Comparison of ENCODE assay signal across 8 cellular contexts in genomic region chr1:84772428-84772943, GRCh38.
A peak's percentile ranks its signal among the peaks of the same experiment; 100 is the strongest.
DNase-seq lines count a peak whose midpoint lies in the region; ATAC-seq, FAIRE-seq and TF ChIP-seq lines count a peak whose summit lies in the region.

No MANE protein-coding gene starts in this region.

- H3K27ac Mint-ChIP-seq in chondrocyte (ENCODE audit: unreplicated experiment) = no peak overlapping the region

- H3K27ac ChIP-seq in A549 (no peak overlapping the region), liver (ENCODE audit: low read depth in 1 of 2, low read length in 2 of 2) (no peak overlapping the region)

- peaks cover 24% of the 10 kb centered on the region for H3K27me3 Mint-ChIP-seq in chondrocyte (ENCODE audit: low read depth)

- no peak for TF ChIP-seq EP300 in A549 (IDR thresholded peaks at IDR 0.05)

- H3K4me1 Mint-ChIP-seq in chondrocyte (ENCODE audit: low read depth) = no peaks in the 10 kb centered on the region

- no peak overlapping the region for H3K9ac ChIP-seq in liver (ENCODE audit: low read depth in 1 of 2, low read length in 2 of 2)

- 2% methylated on average over 6 of the region's 6 CpGs for WGBS in A549 (ENCODE audit: missing lambda C conversion rate)
- WGBS in liver = 16% methylated on average over 6 of the region's 6 CpGs

- no peaks in the 10 kb centered on the region for H3K9me3 Mint-ChIP-seq in chondrocyte (ENCODE audit: low read depth)

- TF ChIP-seq CTCF in A549 (IDR thresholded peaks at IDR 0.05) (peak; percentile 75), chondrocyte (IDR thresholded peaks at IDR 0.05) (peak; percentile 93), liver (IDR thresholded peaks at IDR 0.05; ENCODE audit: low read depth, low read length, missing input control) (peak; percentile 93)

- FAIRE-seq in A549 (lab: Jason Lieb, UNC) = no peak

- no peaks in the 10 kb centered on the region for H3K36me3 ChIP-seq in liver (ENCODE audit: control insufficient read depth in 4 of 4, insufficient read depth in 3 of 4, low read depth in 1 of 4, low read length in 3 of 4)

- H3K4me3 ChIP-seq in A549 (no peak overlapping the region), liver (ENCODE audit: low read depth in 1 of 3, low read length in 3 of 3) (no peak overlapping the region)

- DNase-seq in A549 (ENCODE audit: low read depth in 1 of 2, low spot score in 1 of 2) (peak; percentile 54 to 62), NCI-H446 (lab: John Stamatoyannopoulos, UW) (peak; percentile 75 to 88), chondrocyte (ENCODE audit: low spot score) (no peak)
- DNase-seq in activated CD4-positive, alpha-beta T cell treated with anti-CD3 and anti-CD28 coated beads for 24 hours (ENCODE audit: low read depth in 2 of 2) = peak; percentile 34 to 74
- peak; percentile 34 to 47 (median 45) for DNase-seq in stimulated activated CD4-positive, alpha-beta T cell treated with anti-CD3 and anti-CD28 coated beads, TNF-alpha, amount 100 ng/mL, for 24 hours (ENCODE audit: low read depth in 3 of 3)

- POLR2A ChIA-PET in A549 (lab: Yijun Ruan, JAX) = no interaction called here

- H3K4me1 ChIP-seq in A549 (no peaks in the 10 kb centered on the region), liver (ENCODE audit: control insufficient read depth in 4 of 4, insufficient read depth in 4 of 4, low read length in 3 of 4) (no peaks in the 10 kb centered on the region)

- no peak overlapping the region for H3K4me2 ChIP-seq in A549

- TF ChIP-seq RAD21 in A549 (conservative IDR thresholded peaks at IDR 0.05 in 1 of 2, IDR thresholded peaks at IDR 0.05 in 1 of 2) = peak; percentile 81 to 85
- peak; percentile 95 to 96 for TF ChIP-seq RAD21 in liver (IDR thresholded peaks at IDR 0.05)

- peak; percentile 87 to 96 for ATAC-seq in A549
- ATAC-seq in GM18498 (IDR thresholded peaks at IDR 0.05; ENCODE audit: unreplicated experiment) = peak; percentile 72
- ATAC-seq in HG03097 (IDR thresholded peaks at IDR 0.05; ENCODE audit: low FRiP score, unreplicated experiment) = peak; percentile 78

- H3K4me3 Mint-ChIP-seq in chondrocyte (ENCODE audit: unreplicated experiment) = no peak overlapping the region

- no peaks in the 10 kb centered on the region for H3K36me3 Mint-ChIP-seq in chondrocyte (ENCODE audit: low read depth)

- TF ChIP-seq POLR2A in A549 (IDR thresholded peaks at IDR 0.05; ENCODE audit: low read length) = no peak

- H3K9me3 ChIP-seq in A549 (no peaks in the 10 kb centered on the region), liver (ENCODE audit: control insufficient read depth in 4 of 4, low read length in 3 of 4) (no peaks in the 10 kb centered on the region)

- H3K27me3 ChIP-seq in liver (ENCODE audit: control insufficient read depth in 4 of 4, insufficient read depth in 4 of 4, low read length in 3 of 4) = no peaks in the 10 kb centered on the region

- CTCF ChIA-PET in A549 (lab: Yijun Ruan, JAX) = interaction anchor here (0.6 to 2.6 kb wide), 27 partner anchors 10 to 845 kb away, joined by 3 to 20 read pairs (median 4); partner anchors contain the start of gene CTBS

TF ChIP-seq in A549, 52 proteins besides CTCF, POLR2A, EP300 and RAD21:
- TF ChIP-seq EHMT2 (IDR thresholded peaks at IDR 0.05; ENCODE audit: low read depth) (no peak), ATOH8 (CRISPR knock-in tag; IDR thresholded peaks at IDR 0.05; ENCODE audit: low read depth) (no peak), SMC3 (IDR thresholded peaks at IDR 0.05) (peak; percentile 52; the same call in 2 of the 3 replicates)

TF ChIP-seq in liver, 16 proteins besides CTCF, POLR2A, EP300 and RAD21:
- TF ChIP-seq HNF4G (IDR thresholded peaks at IDR 0.05) (no peak), ATF3 (IDR thresholded peaks at IDR 0.05) (no peak), ZBTB33 (IDR thresholded peaks at IDR 0.05) (no peak), NR2F2 (IDR thresholded peaks at IDR 0.05) (no peak), TAF1 (conservative IDR thresholded peaks at IDR 0.05) (no peak), EGR1 (IDR thresholded peaks at IDR 0.05; ENCODE audit: low read depth in 2 of 2) (no peak), HNF4A (conservative IDR thresholded peaks at IDR 0.05) (no peak), FOXA2 (IDR thresholded peaks at IDR 0.05) (no peak), RXRA (IDR thresholded peaks at IDR 0.05) (no peak), MAX (IDR thresholded peaks at IDR 0.05) (no peak), FOXA1 (IDR thresholded peaks at IDR 0.05) (no peak), YY1 (IDR thresholded peaks at IDR 0.05) (no peak), SP1 (IDR thresholded peaks at IDR 0.05) (no peak)
